Comparison of ENCODE assay signal across 14 cellular contexts in the genomic region with DNA sequence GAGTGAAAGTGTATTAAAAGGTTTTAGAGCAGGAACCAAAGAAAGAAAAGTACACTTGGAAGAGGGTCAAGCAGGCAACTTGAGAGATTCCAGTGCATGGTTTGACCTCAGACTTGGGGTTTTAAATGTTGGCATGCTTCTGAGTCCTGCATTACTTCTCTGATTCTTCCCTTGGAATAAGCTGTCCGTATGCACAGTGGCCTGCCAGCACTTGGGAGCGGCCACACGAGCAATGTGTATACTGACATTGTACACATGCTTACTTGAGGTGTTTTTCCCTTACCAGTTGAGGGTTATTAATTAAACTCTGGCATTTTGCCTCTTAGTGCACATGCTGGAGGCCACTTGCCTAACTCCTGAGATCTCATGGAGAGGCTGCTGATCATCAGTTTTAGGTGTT.
"Had no signal": no experiment of that assay in that cellular context is flagged by ENCODE, and none has a peak within 500 bp of the region (broad histone marks: within the 10 kb centered on the region; RNA-seq: fewer than 3 reads in every experiment).

No MANE protein-coding gene starts in this region.

- DNase-seq: activated B cell treated with CpG ODN at 0.5 μM for 24 hours; activated CD4-positive, alpha-beta T cell treated with anti-CD3 and anti-CD28 coated beads, Interleukin-2, amount 10 ng/mL, durations not matched to agents 7 days and 5 days; activated naive CD4-positive, alpha-beta T cell treated with anti-CD3 and anti-CD28 coated beads, Interleukin-2, amount 10 ng/mL, durations not matched to agents 7 days and 5 days; activated T-cell treated with anti-CD3 and anti-CD28 coated beads for 4 hours; cerebellar nuclear complex; dermis blood vessel endothelial cell; retina; thyroid gland; uterus had no signal

- H3K4me3 ChIP-seq: smooth muscle cell, thyroid gland, uterus had no signal

- H3K27me3 ChIP-seq: thyroid gland, uterus had no signal

- H3K4me3 Mint-ChIP-seq: activated B cell treated with CpG ODN at 0.5 μM for 24 hours; activated CD4-positive, alpha-beta T cell treated with anti-CD3 and anti-CD28 coated beads, Interleukin-2, amount 10 ng/mL, durations not matched to agents 7 days and 5 days; activated naive CD4-positive, alpha-beta T cell treated with anti-CD3 and anti-CD28 coated beads, Interleukin-2, amount 10 ng/mL, durations not matched to agents 7 days and 5 days; natural killer cell treated with Interleukin-12 subunit alpha and Interleukin-12 subunit beta and Interleukin-15 and Interleukin-18, amount 100 ng/mL, for 72 hours; T-helper 1 cell treated with Interleukin-12 subunit alpha and Interleukin-12 subunit beta and Interleukin-4 antibody, amounts not matched to agents 30 μg/mL and 1 μg/mL, for 36 hours had no signal

- H3K27me3 Mint-ChIP-seq: activated B cell treated with CpG ODN at 0.5 μM for 24 hours; activated CD4-positive, alpha-beta T cell treated with anti-CD3 and anti-CD28 coated beads, Interleukin-2, amount 10 ng/mL, durations not matched to agents 7 days and 5 days; activated naive CD4-positive, alpha-beta T cell treated with anti-CD3 and anti-CD28 coated beads, Interleukin-2, amount 10 ng/mL, durations not matched to agents 7 days and 5 days; natural killer cell treated with Interleukin-12 subunit alpha and Interleukin-12 subunit beta and Interleukin-15 and Interleukin-18, amount 100 ng/mL, for 72 hours had no signal

- H3K36me3 ChIP-seq: thyroid gland, uterus had no signal

- H3K27ac Mint-ChIP-seq: activated B cell treated with CpG ODN at 0.5 μM for 24 hours; activated CD4-positive, alpha-beta T cell treated with anti-CD3 and anti-CD28 coated beads, Interleukin-2, amount 10 ng/mL, durations not matched to agents 7 days and 5 days; activated naive CD4-positive, alpha-beta T cell treated with anti-CD3 and anti-CD28 coated beads, Interleukin-2, amount 10 ng/mL, durations not matched to agents 7 days and 5 days; activated T-helper 2 cell treated with anti-CD3 and anti-CD28 coated beads, Interferon-gamma antibody, Interleukin-2, Interleukin-4, amounts not matched to agents 10 μg/mL and 5 μg/mL and 100 μg/mL, durations not matched to agents 14 hours and 24 hours and 36 hours; natural killer cell treated with Interleukin-12 subunit alpha and Interleukin-12 subunit beta and Interleukin-15 and Interleukin-18, amount 100 ng/mL, for 72 hours; T-helper 1 cell treated with Interleukin-12 subunit alpha and Interleukin-12 subunit beta and Interleukin-4 antibody, amounts not matched to agents 30 μg/mL and 1 μg/mL, for 36 hours had no signal

- H3K4me1 ChIP-seq: thyroid gland, uterus had no signal

- H3K9me3 ChIP-seq: thyroid gland, uterus had no signal

- H3K36me3 Mint-ChIP-seq: activated naive CD4-positive, alpha-beta T cell treated with anti-CD3 and anti-CD28 coated beads, Interleukin-2, amount 10 ng/mL, durations not matched to agents 7 days and 5 days had no signal

- ATAC-seq: left colon; natural killer cell treated with Interleukin-12 subunit alpha and Interleukin-12 subunit beta and Interleukin-15 and Interleukin-18, amount 100 ng/mL, for 72 hours had no signal

- H3K4me1 Mint-ChIP-seq: activated B cell treated with CpG ODN at 0.5 μM for 24 hours; activated CD4-positive, alpha-beta T cell treated with anti-CD3 and anti-CD28 coated beads, Interleukin-2, amount 10 ng/mL, durations not matched to agents 7 days and 5 days; activated naive CD4-positive, alpha-beta T cell treated with anti-CD3 and anti-CD28 coated beads, Interleukin-2, amount 10 ng/mL, durations not matched to agents 7 days and 5 days had no signal
